In the genomic region with DNA sequence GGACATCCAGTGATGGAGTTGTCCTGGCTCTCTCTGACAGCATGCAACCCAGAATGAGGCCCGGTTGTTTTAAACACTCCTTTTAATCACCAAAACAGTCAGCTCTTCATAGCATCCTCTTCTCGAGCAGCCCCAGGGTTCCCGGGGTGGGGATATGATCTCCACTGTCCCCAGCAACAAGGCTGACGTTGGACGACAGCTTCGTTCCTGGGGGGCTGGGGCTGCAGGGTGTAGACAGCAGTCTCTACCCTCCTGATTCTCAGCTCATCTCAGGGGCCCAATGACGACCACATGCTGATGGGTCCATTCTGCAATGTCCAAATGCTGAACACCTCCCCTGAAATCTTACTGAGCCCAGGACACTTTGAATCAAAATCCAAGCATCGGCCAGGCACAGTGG, we compare ENCODE assay signal across 15 cellular contexts. TPM values are rescaled to one million over a fixed set of nuclear protein-coding genes. Genes with fewer than 3 reads are reported as not detected.
DNase-seq lines count a peak whose midpoint lies in the region; ATAC-seq lines count a peak whose summit lies in the region.
"Had no signal": no experiment of that assay in that cellular context is flagged by ENCODE, and none has a peak within 500 bp of the region (broad histone marks: within the 10 kb centered on the region; RNA-seq: fewer than 3 reads in every experiment).

No MANE protein-coding gene starts in this region.

- ATAC-seq in activated T-cell treated with anti-CD3 and anti-CD28 coated beads, Interleukin-2, amount 50 U/mL, for 72 hours (replicated peaks in 1 of 2) = no peak
- no peak for ATAC-seq in activated T-helper 17 cell treated with anti-CD3 and anti-CD28 coated beads, Interleukin-2, amount 50 U/mL, for 72 hours (replicated peaks)
- ATAC-seq: body of pancreas, right cardiac atrium had no signal

- no peak for DNase-seq in activated T-cell treated with anti-CD3 and anti-CD28 coated beads, Interleukin-2, amount 50 U/mL, for 72 hours
- no peak for DNase-seq in activated T-cell treated with anti-CD3 and anti-CD28 coated beads for 4 hours
- no peak for DNase-seq in mesenchymal stem cell
- DNase-seq in anterior cingulate cortex (lab: John Stamatoyannopoulos, UW) = no peak
- no peak for DNase-seq in ACHN
- DNase-seq in activated CD4-positive, alpha-beta memory T cell treated with anti-CD3 and anti-CD28 coated beads for 36 hours = no peak
- DNase-seq: activated B cell treated with CpG ODN at 0.5 μM for 24 hours; effector CD8-positive, alpha-beta T cell; foreskin keratinocyte; SK-N-SH had no signal

- H3K4me3 Mint-ChIP-seq in activated T-cell treated with anti-CD3 and anti-CD28 coated beads, Interleukin-2, amount 50 U/mL, for 72 hours = peak overlapping the region; percentile 10 to 37
- H3K4me3 Mint-ChIP-seq in activated T-helper 17 cell treated with anti-CD3 and anti-CD28 coated beads, Interleukin-2, amount 50 U/mL, for 72 hours = peak overlapping the region; percentile 87
- H3K4me3 Mint-ChIP-seq in activated CD4-positive, alpha-beta memory T cell treated with anti-CD3 and anti-CD28 coated beads for 36 hours = no peak overlapping the region

- peaks cover 8% of the 10 kb centered on the region for H3K4me1 Mint-ChIP-seq in activated T-cell treated with anti-CD3 and anti-CD28 coated beads, Interleukin-2, amount 50 U/mL, for 72 hours (ENCODE audit: low read depth)
- no peaks in the 10 kb centered on the region for H3K4me1 Mint-ChIP-seq in activated T-helper 17 cell treated with anti-CD3 and anti-CD28 coated beads, Interleukin-2, amount 50 U/mL, for 72 hours
- H3K4me1 Mint-ChIP-seq in activated CD4-positive, alpha-beta memory T cell treated with anti-CD3 and anti-CD28 coated beads for 36 hours (ENCODE audit: low read depth) = peaks cover 11% of the 10 kb centered on the region

- CTCF ChIA-PET in activated CD4-positive, alpha-beta memory T cell treated with anti-CD3 and anti-CD28 coated beads for 36 hours (lab: Charles Lee) = interaction anchor here (0.6 to 1.4 kb wide), 2 partner anchors 23 to 137 kb away, joined by 3 to 4 read pairs; no protein-coding TSS in a partner anchor

- no peak overlapping the region for H3K18ac ChIP-seq in mesenchymal stem cell (ENCODE audit: low read depth in 1 of 2, low read length in 2 of 2)

- H2BK12ac ChIP-seq in mesenchymal stem cell (ENCODE audit: low read length in 2 of 2) = no peak overlapping the region

- H4K91ac ChIP-seq in mesenchymal stem cell (ENCODE audit: low read length) = no peak overlapping the region

- in situ Hi-C loops in ACHN (cut with HindIII; ENCODE audit: low pct_ligation_motif_present, low pct_unique_long_range_greater_than_20kb, low sequenced_read_pairs) = no loop called here

- no peak overlapping the region for H2AFZ ChIP-seq in mesenchymal stem cell (ENCODE audit: low read depth, low read length)

- no peak overlapping the region for H4K8ac ChIP-seq in mesenchymal stem cell (ENCODE audit: low read length)

- H3K9me3 ChIP-seq in mesenchymal stem cell (ENCODE audit: control insufficient read depth, low read length) (no peaks in the 10 kb centered on the region), subcutaneous abdominal adipose tissue (ENCODE audit: control insufficient read depth in 5 of 5, low read length in 5 of 5) (peaks cover 0 to 9% (median 4%) of the 10 kb centered on the region in 5 donors)
- H3K9me3 ChIP-seq: body of pancreas, SK-N-SH had no signal

- no peaks in the 10 kb centered on the region for H3K36me3 Mint-ChIP-seq in activated T-cell treated with anti-CD3 and anti-CD28 coated beads, Interleukin-2, amount 50 U/mL, for 72 hours (ENCODE audit: insufficient read depth in 2 of 2)
- peaks cover 5% of the 10 kb centered on the region for H3K36me3 Mint-ChIP-seq in activated T-helper 17 cell treated with anti-CD3 and anti-CD28 coated beads, Interleukin-2, amount 50 U/mL, for 72 hours (ENCODE audit: low read depth)
- H3K36me3 Mint-ChIP-seq in activated CD4-positive, alpha-beta memory T cell treated with anti-CD3 and anti-CD28 coated beads for 36 hours = no peaks in the 10 kb centered on the region

- H3K9ac ChIP-seq in mesenchymal stem cell (ENCODE audit: low read length) (peak overlapping the region; percentile 89), subcutaneous abdominal adipose tissue (ENCODE audit: low read length in 5 of 5) (no peak overlapping the region)

- no peak overlapping the region for H2BK120ac ChIP-seq in mesenchymal stem cell (ENCODE audit: low read depth, low read length)

- H3K9me3 Mint-ChIP-seq in activated T-cell treated with anti-CD3 and anti-CD28 coated beads, Interleukin-2, amount 50 U/mL, for 72 hours = no peaks in the 10 kb centered on the region
- H3K9me3 Mint-ChIP-seq in activated T-helper 17 cell treated with anti-CD3 and anti-CD28 coated beads, Interleukin-2, amount 50 U/mL, for 72 hours = no peaks in the 10 kb centered on the region
- H3K9me3 Mint-ChIP-seq in activated CD4-positive, alpha-beta memory T cell treated with anti-CD3 and anti-CD28 coated beads for 36 hours = no peaks in the 10 kb centered on the region
- H3K9me3 Mint-ChIP-seq: activated B cell treated with CpG ODN at 0.5 μM for 24 hours had no signal

- intact Hi-C loops in activated CD4-positive, alpha-beta memory T cell treated with anti-CD3 and anti-CD28 coated beads for 36 hours (cut with micrococcal nuclease) = loop anchor here (2.0 to 5.0 kb wide), 2 partner anchors 123 to 135 kb away; no protein-coding TSS in a partner anchor

- no peak overlapping the region for H3K27ac Mint-ChIP-seq in activated T-cell treated with anti-CD3 and anti-CD28 coated beads, Interleukin-2, amount 50 U/mL, for 72 hours
- no peak overlapping the region for H3K27ac Mint-ChIP-seq in activated T-helper 17 cell treated with anti-CD3 and anti-CD28 coated beads, Interleukin-2, amount 50 U/mL, for 72 hours
- no peak overlapping the region for H3K27ac Mint-ChIP-seq in activated CD4-positive, alpha-beta memory T cell treated with anti-CD3 and anti-CD28 coated beads for 36 hours
- H3K27ac Mint-ChIP-seq: activated B cell treated with CpG ODN at 0.5 μM for 24 hours had no signal

- H3K27me3 ChIP-seq in mesenchymal stem cell (ENCODE audit: control insufficient read depth in 1 of 2, insufficient read depth in 1 of 2, low read length in 2 of 2) (peaks cover 0 to 13% of the 10 kb centered on the region in 2 experiments), subcutaneous abdominal adipose tissue (ENCODE audit: control insufficient read depth in 5 of 5, insufficient read depth in 4 of 5, low read length in 5 of 5) (peaks cover 0 to 5% (median 0%) of the 10 kb centered on the region in 5 donors)
- H3K27me3 ChIP-seq: body of pancreas, foreskin keratinocyte had no signal

- POLR2A ChIA-PET in activated CD4-positive, alpha-beta memory T cell treated with anti-CD3 and anti-CD28 coated beads for 36 hours (lab: Charles Lee) = interaction anchor here (0.5 kb wide), 1 partner anchor 79 kb away, joined by 3 read pairs; no protein-coding TSS in a partner anchor

- peaks cover 25% of the 10 kb centered on the region for H3K27me3 Mint-ChIP-seq in activated T-cell treated with anti-CD3 and anti-CD28 coated beads, Interleukin-2, amount 50 U/mL, for 72 hours (ENCODE audit: low read depth)
- H3K27me3 Mint-ChIP-seq in activated T-helper 17 cell treated with anti-CD3 and anti-CD28 coated beads, Interleukin-2, amount 50 U/mL, for 72 hours = peaks cover 5% of the 10 kb centered on the region
- peaks cover 10% of the 10 kb centered on the region for H3K27me3 Mint-ChIP-seq in activated CD4-positive, alpha-beta memory T cell treated with anti-CD3 and anti-CD28 coated beads for 36 hours

- H3K27ac ChIP-seq in mesenchymal stem cell (ENCODE audit: low read length, poor library complexity, severe bottlenecking) (no peak overlapping the region), subcutaneous abdominal adipose tissue (ENCODE audit: low read depth, low read length) (no peak overlapping the region)
- H3K27ac ChIP-seq: foreskin keratinocyte had no signal

- H3K4me2 ChIP-seq in mesenchymal stem cell (ENCODE audit: low read length, poor library complexity, severe bottlenecking) = peak overlapping the region; percentile 96

- no peak overlapping the region for H3K4ac ChIP-seq in mesenchymal stem cell (ENCODE audit: low read depth in 1 of 2, low read length in 2 of 2)

- H3K4me3 ChIP-seq in mesenchymal stem cell (ENCODE audit: insufficient read depth in 1 of 2, low read depth in 1 of 2, low read length in 2 of 2) = peak overlapping the region in 1 of 2 experiments; percentile 84
- peak overlapping the region in 3 of 5 donors; percentile 55 to 73 (median 69) for H3K4me3 ChIP-seq in subcutaneous abdominal adipose tissue (ENCODE audit: low read depth in 1 of 5, low read length in 5 of 5)

- WGBS in mesenchymal stem cell = 88% methylated on average over 7 of the region's 8 CpGs

- no peaks in the 10 kb centered on the region for H3K79me1 ChIP-seq in mesenchymal stem cell (replicated peaks; ENCODE audit: low read length, poor library complexity, severe bottlenecking)

- no peak overlapping the region for H3K14ac ChIP-seq in mesenchymal stem cell (ENCODE audit: low read length in 2 of 2)

- no peak overlapping the region for H2BK15ac ChIP-seq in mesenchymal stem cell (ENCODE audit: low read depth, poor library complexity, severe bottlenecking)

- no peak overlapping the region for H2BK5ac ChIP-seq in mesenchymal stem cell (ENCODE audit: low read depth, low read length, poor library complexity, severe bottlenecking)

- H3K4me1 ChIP-seq in mesenchymal stem cell (ENCODE audit: control insufficient read depth, insufficient read depth, low read depth, low read length) (peaks cover 24% of the 10 kb centered on the region), subcutaneous abdominal adipose tissue (ENCODE audit: control insufficient read depth in 5 of 5, insufficient read depth in 5 of 5, low read length in 5 of 5) (peaks cover 3 to 28% (median 23%) of the 10 kb centered on the region in 5 donors)
- H3K4me1 ChIP-seq: foreskin keratinocyte had no signal

- H2AK5ac ChIP-seq in mesenchymal stem cell (ENCODE audit: low read length, severe bottlenecking) = no peak overlapping the region

- no peak overlapping the region for H3K23ac ChIP-seq in mesenchymal stem cell (ENCODE audit: low read length in 2 of 2)

- H3K36me3 ChIP-seq in mesenchymal stem cell (ENCODE audit: control insufficient read depth in 1 of 2, insufficient read depth in 2 of 2, low read depth in 1 of 2, low read length in 2 of 2) = no peaks in the 10 kb centered on the region
- no peaks in the 10 kb centered on the region for H3K36me3 ChIP-seq in subcutaneous abdominal adipose tissue (ENCODE audit: control insufficient read depth in 5 of 5, insufficient read depth in 5 of 5, low read length in 5 of 5)

RNA-seq across cellular contexts. Expression of gene TRIM11, which starts 27.0 kb away (rescaled TPM):
- total RNA-seq in activated T-cell treated with anti-CD3 and anti-CD28 coated beads, Interleukin-2, amount 50 U/mL, for 72 hours = 10 to 100 TPM; 43.5 to 51.4 TPM
- 10 to 100 TPM; 41.7 to 48.6 TPM for total RNA-seq in activated T-helper 17 cell treated with anti-CD3 and anti-CD28 coated beads, Interleukin-2, amount 50 U/mL, for 72 hours
- polyA plus RNA-seq in mesenchymal stem cell (2013, experiment 1 of 2) = 16.3 TPM
- polyA plus RNA-seq in mesenchymal stem cell (2013, experiment 2 of 2) = 15.1 TPM
- total RNA-seq in activated CD4-positive, alpha-beta memory T cell treated with anti-CD3 and anti-CD28 coated beads for 36 hours = 10 to 100 TPM; 33.6 to 34.9 TPM

RNA-seq across cellular contexts. Expression of gene TRIM17, which starts 37.0 kb away (rescaled TPM):
- total RNA-seq in activated T-cell treated with anti-CD3 and anti-CD28 coated beads, Interleukin-2, amount 50 U/mL, for 72 hours = 1 to 10 TPM; 1.6 to 6.2 TPM
- total RNA-seq in activated T-helper 17 cell treated with anti-CD3 and anti-CD28 coated beads, Interleukin-2, amount 50 U/mL, for 72 hours = 1 to 10 TPM; 1.7 to 1.9 TPM
- polyA plus RNA-seq in mesenchymal stem cell (2013, experiment 1 of 2) = 1.9 TPM
- 1.7 TPM for polyA plus RNA-seq in mesenchymal stem cell (2013, experiment 2 of 2)
- 1 to 10 TPM; 1.5 to 1.6 TPM for total RNA-seq in activated CD4-positive, alpha-beta memory T cell treated with anti-CD3 and anti-CD28 coated beads for 36 hours
- total RNA-seq: activated B cell treated with CpG ODN at 0.5 μM for 24 hours, HT1080 had no signal
